Comparison of ENCODE assay signal across 7 cellular contexts in the genomic region with DNA sequence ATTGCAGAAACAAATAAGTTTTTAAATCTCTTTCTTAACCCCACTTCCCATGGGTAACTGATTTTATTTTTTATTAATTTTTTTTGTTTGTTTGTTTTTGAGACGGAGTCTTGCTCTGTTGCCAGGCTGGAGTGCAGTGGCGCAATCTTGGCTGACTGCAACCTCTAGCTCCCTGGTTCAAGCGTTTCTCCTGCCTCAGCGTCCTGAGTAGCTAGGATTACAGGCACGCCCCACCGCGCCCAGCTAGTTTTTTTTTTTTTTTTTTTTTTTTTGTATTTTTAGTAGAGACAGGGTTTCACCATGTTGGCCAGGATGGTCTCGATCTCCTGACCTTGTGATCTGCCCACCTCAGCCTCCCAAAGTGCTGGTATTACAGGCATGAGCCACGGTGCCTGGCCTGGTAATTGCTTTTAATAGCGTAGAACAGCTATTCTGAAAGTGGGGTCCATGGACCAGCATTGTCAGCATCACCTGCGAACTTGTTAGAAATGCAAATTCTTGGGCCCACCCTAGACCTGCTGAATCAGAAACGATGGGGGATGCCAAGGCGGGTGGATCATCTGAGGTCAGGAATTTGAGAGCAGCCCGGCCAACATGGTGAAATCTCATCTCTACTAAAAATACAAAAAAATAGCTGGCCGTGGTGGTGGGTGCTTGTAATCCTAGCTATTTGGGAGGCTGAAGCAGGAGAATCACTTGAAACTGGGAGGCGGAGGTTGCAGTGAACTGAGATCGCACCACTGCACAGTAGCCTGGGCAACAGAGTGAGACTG. TPM values are rescaled to one million over a fixed set of nuclear protein-coding genes. Genes with fewer than 3 reads are reported as not detected.
"Had no signal": no experiment of that assay in that cellular context is flagged by ENCODE, and none has a peak within 500 bp of the region (broad histone marks: within the 10 kb centered on the region; RNA-seq: fewer than 3 reads in every experiment).

No MANE protein-coding gene starts in this region.

RNA-seq across cellular contexts. Expression of a gene that starts 40.5 kb away (rescaled TPM):
- total RNA-seq: activated T-helper 2 cell treated with anti-CD3 and anti-CD28 coated beads, Interferon-gamma antibody, Interleukin-2, Interleukin-4, amounts not matched to agents 10 μg/mL and 5 μg/mL and 100 μg/mL, durations not matched to agents 14 hours and 24 hours and 36 hours; cerebellum; esophagus mucosa; omental fat pad; RPMI7951; SJSA1; suprapubic skin had no signal
